Comparison of ENCODE assay signal across 17 cellular contexts in genomic region chr17:63023049-63023448, GRCh38.
"Had no signal": no experiment of that assay in that cellular context is flagged by ENCODE, and none has a peak within 500 bp of the region (broad histone marks: within the 10 kb centered on the region; RNA-seq: fewer than 3 reads in every experiment).

No MANE protein-coding gene starts in this region.

- DNase-seq: colonic mucosa; dermis blood vessel endothelial cell; foreskin keratinocyte; left colon; left ventricle myocardium superior; mesenchymal stem cell; naive B cell; occipital lobe; psoas muscle; retina; right lobe of liver; stimulated activated CD4-positive, alpha-beta T cell treated with anti-CD3 and anti-CD28 coated beads, Interleukin-4, amount 100 ng/mL, for 1 hour; stimulated activated CD8-positive, alpha-beta memory T cell treated with anti-CD3 and anti-CD28 coated beads, Interleukin-4, amount 100 ng/mL, for 48 hours; stimulated activated naive CD8-positive, alpha-beta T cell treated with anti-CD3 and anti-CD28 coated beads, Interleukin-15, Interleukin-2, amounts not matched to agents 100 U/mL and 50 U/mL, for 24 hours; tibial artery had no signal

- ATAC-seq: foreskin keratinocyte; left colon; left ventricle myocardium superior; psoas muscle; right lobe of liver; stimulated activated effector memory CD8-positive, alpha-beta T cell treated with anti-CD3 and anti-CD28 coated beads, Interleukin-12 subunit alpha, Interleukin-12 subunit beta, amount 100 ng/mL, for 72 hours; stimulated activated naive CD8-positive, alpha-beta T cell treated with anti-CD3 and anti-CD28 coated beads, Interleukin-15, Interleukin-2, amounts not matched to agents 100 U/mL and 50 U/mL, for 24 hours had no signal

- H3K27ac ChIP-seq: colonic mucosa, foreskin keratinocyte, hepatocyte, psoas muscle, right lobe of liver, tibial artery had no signal
